In the genomic region with DNA sequence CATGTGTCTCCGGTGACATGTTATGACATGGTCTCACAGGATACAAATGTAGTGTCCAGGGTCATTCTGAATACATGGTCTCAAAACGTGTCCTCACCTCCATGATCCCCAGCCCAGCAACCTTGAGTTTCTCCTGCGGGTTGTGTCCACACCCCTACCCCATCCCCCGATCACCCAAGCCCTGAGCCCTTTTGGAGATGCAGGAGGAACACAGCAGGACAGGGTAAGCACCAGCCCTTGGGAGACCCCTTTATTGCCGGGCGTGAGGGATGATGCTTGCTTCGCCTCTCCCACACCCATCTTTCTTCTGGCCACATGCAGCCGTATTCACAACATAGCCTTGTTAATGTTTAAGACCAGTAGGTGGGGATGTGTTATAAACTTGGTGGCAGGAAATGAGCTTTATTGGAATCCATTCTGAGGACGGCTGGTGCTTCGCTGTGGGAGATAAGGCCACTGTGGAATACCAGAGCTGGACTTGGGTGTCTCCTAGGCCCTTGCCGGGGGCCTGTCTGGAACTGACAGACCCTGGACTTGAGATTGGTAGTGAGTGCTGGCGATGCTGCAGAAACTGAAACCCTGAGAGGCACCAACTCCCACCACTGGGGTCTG, we compare ENCODE assay signal across 11 cellular contexts. TPM values are rescaled to one million over a fixed set of nuclear protein-coding genes. Genes with fewer than 3 reads are reported as not detected.
A peak's percentile ranks its signal among the peaks of the same experiment; 100 is the strongest.
DNase-seq lines count a peak whose midpoint lies in the region; ATAC-seq and TF ChIP-seq lines count a peak whose summit lies in the region.
"Had no signal": no experiment of that assay in that cellular context is flagged by ENCODE, and none has a peak within 500 bp of the region (broad histone marks: within the 10 kb centered on the region; RNA-seq: fewer than 3 reads in every experiment).

No MANE protein-coding gene starts in this region.

- no peak for TF ChIP-seq CTCF in esophagus squamous epithelium (IDR thresholded peaks at IDR 0.05)

- intact Hi-C loops in esophagus squamous epithelium (cut with DNase I) = no loop called here

- H3K27ac Mint-ChIP-seq in T-cell = no peak overlapping the region
- H3K27ac Mint-ChIP-seq: activated naive CD4-positive, alpha-beta T cell treated with anti-CD3 and anti-CD28 coated beads, Interleukin-2, amount 50 U/mL, for 24 hours had no signal

- H3K4me3 ChIP-seq in esophagus squamous epithelium = no peak overlapping the region

- no peak for TF ChIP-seq POLR2A in esophagus squamous epithelium (IDR thresholded peaks at IDR 0.05)

- no peaks in the 10 kb centered on the region for H3K9me3 ChIP-seq in esophagus squamous epithelium

- WGBS in esophagus squamous epithelium, 2 donors = 28 to 29% methylated on average over 10 of the region's 12 CpGs

- CTCF ChIA-PET in T-cell (lab: Charles Lee) = interaction anchor here in 1 of 2 donors (0.6 kb wide), 1 partner anchor 55 kb away, joined by 6 read pairs; no protein-coding TSS in a partner anchor

- no peaks in the 10 kb centered on the region for H3K9me3 Mint-ChIP-seq in T-cell
- H3K9me3 Mint-ChIP-seq: activated naive CD4-positive, alpha-beta T cell treated with anti-CD3 and anti-CD28 coated beads, Interleukin-2, amount 50 U/mL, for 24 hours had no signal

- H3K4me1 Mint-ChIP-seq in T-cell = peaks cover 0 to 7% (median 6%) of the 10 kb centered on the region in 3 donors

- no peak overlapping the region for H3K4me3 Mint-ChIP-seq in T-cell
- H3K4me3 Mint-ChIP-seq: activated naive CD4-positive, alpha-beta T cell treated with anti-CD3 and anti-CD28 coated beads, Interleukin-2, amount 50 U/mL, for 24 hours had no signal

- peak; percentile 78 for DNase-seq in COR-L47 (lab: John Stamatoyannopoulos, UW)
- peak; percentile 26 for DNase-seq in HuH-7 (ENCODE audit: low spot score)
- no peak for DNase-seq in T-cell
- peak; percentile 80 for DNase-seq in left kidney (ENCODE audit: low read depth, low spot score)
- DNase-seq in stimulated activated CD4-positive, alpha-beta T cell treated with anti-CD3 and anti-CD28 coated beads, Interleukin-4, amount 100 ng/mL, for 4 hours = no peak
- no peak for DNase-seq in esophagus squamous epithelium (lab: John Stamatoyannopoulos, UW)
- DNase-seq: left ventricle myocardium superior, NCI-H187 treated with DMSO at 0.1 percent for 48 hours had no signal

- ATAC-seq in T-cell (replicated peaks in 1 of 4) (peak in 3 of 4 experiments; percentile 33 to 56 (median 54)), esophagus mucosa (no peak), GM19023 (IDR thresholded peaks at IDR 0.05; ENCODE audit: unreplicated experiment) (no peak)
- ATAC-seq: left ventricle myocardium superior had no signal

- peaks cover 14 to 99% (median 25%) of the 10 kb centered on the region in 4 donors for H3K27me3 ChIP-seq in esophagus squamous epithelium

- H3K4me1 ChIP-seq in esophagus squamous epithelium = peaks cover 15 to 25% (median 22%) of the 10 kb centered on the region in 3 donors

- H3K36me3 ChIP-seq in esophagus squamous epithelium = no peaks in the 10 kb centered on the region

- no peak overlapping the region for H3K27ac ChIP-seq in esophagus squamous epithelium

- no peaks in the 10 kb centered on the region for H3K36me3 Mint-ChIP-seq in T-cell
- H3K36me3 Mint-ChIP-seq: activated naive CD4-positive, alpha-beta T cell treated with anti-CD3 and anti-CD28 coated beads, Interleukin-2, amount 50 U/mL, for 24 hours had no signal

- H3K27me3 Mint-ChIP-seq in T-cell = peaks cover 46 to 65% of the 10 kb centered on the region in 2 donors

- POLR2A ChIA-PET in T-cell (lab: Charles Lee) = no interaction called here

RNA-seq across cellular contexts. Expression of gene TMEM132E, which starts 5.5 kb away (rescaled TPM):
- total RNA-seq in T-cell = under 1 TPM in 4 of 5 donors, not detected in 1; 0.09 to 0.47 (median 0.32) TPM
- not detected for total RNA-seq in esophagus mucosa
- total RNA-seq in esophagus squamous epithelium = under 1 TPM in 1 of 4 donors, not detected in 3; 0.19 TPM
- total RNA-seq: left ventricle myocardium superior had no signal

Comparison
In these comparisons a context has a peak if more than half of its experiments do, and no peak if none do; other contexts are left out.
1. DNase-seq: peak in COR-L47 (single experiment), HuH-7 (single experiment) and left kidney (single experiment); none in T-cell (0 of 34), stimulated activated CD4-positive, alpha-beta T cell treated with anti-CD3 and anti-CD28 coated beads, Interleukin-4, amount 100 ng/mL, for 4 hours (0 of 2) and esophagus squamous epithelium (single experiment).
2. ATAC-seq: peak in T-cell (3 of 4); none in esophagus mucosa (single experiment) and GM19023 (single experiment).